In the genomic region with DNA sequence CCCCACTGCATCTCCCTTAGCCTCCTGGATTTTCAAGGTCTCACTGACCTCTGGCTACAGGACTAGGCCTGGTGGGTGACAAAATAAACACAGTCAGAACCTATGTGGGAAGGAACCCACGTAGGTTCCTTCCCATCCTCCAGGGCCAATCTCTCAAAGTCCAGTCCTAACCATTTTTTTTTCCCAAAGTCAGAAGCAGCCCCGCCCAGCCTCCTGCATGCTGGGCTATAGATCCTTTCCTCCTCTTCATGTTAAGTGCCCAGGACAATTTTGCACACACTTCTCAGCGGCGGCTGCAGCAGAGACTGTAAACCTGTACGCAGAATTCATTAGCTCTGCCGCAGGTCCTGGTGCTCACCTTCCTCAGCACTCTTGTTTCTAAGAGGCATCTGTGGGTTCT, we compare ENCODE assay signal across 26 cellular contexts.
"Had no signal": no experiment of that assay in that cellular context is flagged by ENCODE, and none has a peak within 500 bp of the region (broad histone marks: within the 10 kb centered on the region; RNA-seq: fewer than 3 reads in every experiment).

No MANE protein-coding gene starts in this region.

- ATAC-seq: activated CD8-positive, alpha-beta T cell treated with anti-CD3 and anti-CD28 coated beads for 36 hours; activated naive CD4-positive, alpha-beta T cell treated with anti-CD3 and anti-CD28 coated beads, Interleukin-2, amount 50 U/mL, for 72 hours; activated T-cell treated with anti-CD3 and anti-CD28 coated beads, Interleukin-2, amount 50 U/mL, for 4 hours; esophagus mucosa had no signal

- H3K4me3 Mint-ChIP-seq: activated CD8-positive, alpha-beta T cell treated with anti-CD3 and anti-CD28 coated beads for 36 hours; activated naive CD4-positive, alpha-beta T cell treated with anti-CD3 and anti-CD28 coated beads, Interleukin-2, amount 10 ng/mL, durations not matched to agents 7 days and 5 days; activated naive CD8-positive, alpha-beta T cell treated with anti-CD3 and anti-CD28 coated beads, Interleukin-2, amount 10 ng/mL, durations not matched to agents 7 days and 5 days; activated T-cell treated with anti-CD3 and anti-CD28 coated beads, Interleukin-2, amount 50 U/mL, for 4 hours; brain; endodermal cell had no signal

- H3K36me3 ChIP-seq: ascending aorta, breast epithelium, cardiac muscle cell, colonic mucosa had no signal

- H3K27me3 ChIP-seq: ascending aorta, breast epithelium, cardiac muscle cell, colonic mucosa had no signal

- H3K9me3 ChIP-seq: ascending aorta, breast epithelium, colonic mucosa had no signal

- H3K36me3 Mint-ChIP-seq: activated naive CD4-positive, alpha-beta T cell treated with anti-CD3 and anti-CD28 coated beads, Interleukin-2, amount 10 ng/mL, durations not matched to agents 7 days and 5 days; activated naive CD4-positive, alpha-beta T cell treated with anti-CD3 and anti-CD28 coated beads, Interleukin-2, amount 50 U/mL, for 72 hours; activated naive CD8-positive, alpha-beta T cell treated with anti-CD3 and anti-CD28 coated beads, Interleukin-2, amount 10 ng/mL, durations not matched to agents 7 days and 5 days; brain had no signal

- H3K27ac Mint-ChIP-seq: activated CD8-positive, alpha-beta T cell treated with anti-CD3 and anti-CD28 coated beads for 36 hours; activated naive CD4-positive, alpha-beta T cell treated with anti-CD3 and anti-CD28 coated beads, Interleukin-2, amount 10 ng/mL, durations not matched to agents 7 days and 5 days; activated naive CD4-positive, alpha-beta T cell treated with anti-CD3 and anti-CD28 coated beads, Interleukin-2, amount 50 U/mL, for 72 hours; activated naive CD8-positive, alpha-beta T cell treated with anti-CD3 and anti-CD28 coated beads, Interleukin-2, amount 10 ng/mL, durations not matched to agents 7 days and 5 days; activated T-helper 2 cell treated with anti-CD3 and anti-CD28 coated beads, Interferon-gamma antibody, Interleukin-2, Interleukin-4, amounts not matched to agents 10 μg/mL and 5 μg/mL and 100 μg/mL, durations not matched to agents 14 hours and 24 hours and 36 hours; brain; endodermal cell had no signal

- H3K4me3 ChIP-seq: ascending aorta, breast epithelium, cardiac muscle cell, colonic mucosa had no signal

- H3K27me3 Mint-ChIP-seq: activated naive CD4-positive, alpha-beta T cell treated with anti-CD3 and anti-CD28 coated beads, Interleukin-2, amount 10 ng/mL, durations not matched to agents 7 days and 5 days; activated naive CD8-positive, alpha-beta T cell treated with anti-CD3 and anti-CD28 coated beads, Interleukin-2, amount 10 ng/mL, durations not matched to agents 7 days and 5 days had no signal

- H3K9me3 Mint-ChIP-seq: activated naive CD4-positive, alpha-beta T cell treated with anti-CD3 and anti-CD28 coated beads, Interleukin-2, amount 10 ng/mL, durations not matched to agents 7 days and 5 days; activated naive CD8-positive, alpha-beta T cell treated with anti-CD3 and anti-CD28 coated beads, Interleukin-2, amount 10 ng/mL, durations not matched to agents 7 days and 5 days; activated T-cell treated with anti-CD3 and anti-CD28 coated beads, Interleukin-2, amount 50 U/mL, for 4 hours; activated T-helper 2 cell treated with anti-CD3 and anti-CD28 coated beads, Interferon-gamma antibody, Interleukin-2, Interleukin-4, amounts not matched to agents 10 μg/mL and 5 μg/mL and 100 μg/mL, durations not matched to agents 14 hours and 24 hours and 36 hours; endodermal cell had no signal

- DNase-seq: activated CD4-positive, alpha-beta T cell treated with anti-CD3 and anti-CD28 coated beads for 4 hours; activated CD4-positive, alpha-beta T cell treated with anti-CD3 and anti-CD28 coated beads, Interleukin-2, amount 50 U/mL, for 1 hour; activated CD4-positive, alpha-beta T cell treated with anti-CD3 and anti-CD28 coated beads, Interleukin-2, amount 50 U/mL, for 48 hours; activated CD4-positive, CD25-positive, alpha-beta regulatory T cell; activated CD4-positive, CD25-positive, alpha-beta regulatory T cell treated with anti-CD3 and anti-CD28 coated beads, Interleukin-2, amount 50 U/mL, for 72 hours; activated CD8-positive, alpha-beta memory T cell treated with anti-CD3 and anti-CD28 coated beads for 24 hours; activated CD8-positive, alpha-beta T cell treated with anti-CD3 and anti-CD28 coated beads for 36 hours; activated effector memory CD4-positive, alpha-beta T cell treated with anti-CD3 and anti-CD28 coated beads, Interleukin-2, amount 50 U/mL, for 16 hours; activated naive CD4-positive, alpha-beta T cell treated with anti-CD3 and anti-CD28 coated beads, Interleukin-2, amount 10 ng/mL, durations not matched to agents 7 days and 5 days; activated naive CD8-positive, alpha-beta T cell treated with anti-CD3 and anti-CD28 coated beads, Interleukin-2, amount 10 ng/mL, durations not matched to agents 7 days and 5 days; activated T-cell treated with anti-CD3 and anti-CD28 coated beads, Interleukin-2, amount 50 U/mL, for 4 hours; central memory CD4-positive, alpha-beta T cell; cerebellar nuclear complex; colonic mucosa; effector CD8-positive, alpha-beta T cell; endodermal cell; foreskin fibroblast; head of caudate nucleus; T-helper 2 cell had no signal

- H3K4me1 Mint-ChIP-seq: activated naive CD4-positive, alpha-beta T cell treated with anti-CD3 and anti-CD28 coated beads, Interleukin-2, amount 10 ng/mL, durations not matched to agents 7 days and 5 days; activated naive CD8-positive, alpha-beta T cell treated with anti-CD3 and anti-CD28 coated beads, Interleukin-2, amount 10 ng/mL, durations not matched to agents 7 days and 5 days; endodermal cell had no signal

- H3K4me1 ChIP-seq: ascending aorta, breast epithelium, colonic mucosa had no signal

- H3K27ac ChIP-seq: ascending aorta, breast epithelium, cardiac muscle cell, colonic mucosa had no signal
